9 cellular contexts compared by ENCODE assay signal in genomic region chr15:59686389-59686788, GRCh38. TPM values are rescaled to one million over a fixed set of nuclear protein-coding genes. Genes with fewer than 3 reads are reported as not detected.
A peak's percentile ranks its signal among the peaks of the same experiment; 100 is the strongest.
DNase-seq lines count a peak whose midpoint lies in the region; TF ChIP-seq lines count a peak whose summit lies in the region.
"Had no signal": no experiment of that assay in that cellular context is flagged by ENCODE, and none has a peak within 500 bp of the region (broad histone marks: within the 10 kb centered on the region; RNA-seq: fewer than 3 reads in every experiment).

No MANE protein-coding gene starts in this region.

- peaks cover 33% of the 10 kb centered on the region for H3K36me3 Mint-ChIP-seq in T-helper 2 cell treated with Interferon-gamma antibody and Interleukin-4, amounts not matched to agents 5 μg/mL and 100 μg/mL, for 36 hours (ENCODE audit: low read depth)

- TF ChIP-seq CTCF in coronary artery (IDR thresholded peaks at IDR 0.05), result no peak
- no peak for TF ChIP-seq CTCF in foreskin fibroblast (IDR thresholded peaks at IDR 0.05; ENCODE audit: low read depth, low read length)

- peak overlapping the region; percentile 70 for H3K27ac Mint-ChIP-seq in T-helper 2 cell treated with Interferon-gamma antibody and Interleukin-4, amounts not matched to agents 5 μg/mL and 100 μg/mL, for 36 hours

- H3K36me3 ChIP-seq in skeletal muscle tissue (ENCODE audit: control insufficient read depth in 3 of 3, insufficient read depth in 3 of 3, low read length in 3 of 3), result peaks cover 2 to 5% (median 3%) of the 10 kb centered on the region in 3 donors

- no peaks in the 10 kb centered on the region for H3K27me3 Mint-ChIP-seq in T-helper 2 cell treated with Interferon-gamma antibody and Interleukin-4, amounts not matched to agents 5 μg/mL and 100 μg/mL, for 36 hours (ENCODE audit: low read depth)

- no peaks in the 10 kb centered on the region for H3K9me3 ChIP-seq in skeletal muscle tissue (ENCODE audit: control insufficient read depth in 3 of 3, low read length in 3 of 3)

- H3K9ac ChIP-seq in skeletal muscle tissue (ENCODE audit: low read depth in 1 of 3, low read length in 3 of 3), result no peak overlapping the region

- peak overlapping the region in 1 of 2 donors; percentile 66 for H3K27ac ChIP-seq in coronary artery
- H3K27ac ChIP-seq in skeletal muscle tissue (ENCODE audit: low read depth, low read length), result peak overlapping the region; percentile 54

- H3K4me3 ChIP-seq in coronary artery, result peak overlapping the region; percentile 31
- H3K4me3 ChIP-seq in skeletal muscle tissue (ENCODE audit: low read length in 3 of 3), result no peak overlapping the region
- H3K4me3 ChIP-seq in foreskin fibroblast (ENCODE audit: low read depth in 1 of 2, low read length in 2 of 2), result peak overlapping the region in 1 of 2 donors; percentile 9

- no peaks in the 10 kb centered on the region for H3K27me3 ChIP-seq in skeletal muscle tissue (ENCODE audit: control insufficient read depth in 3 of 3, insufficient read depth in 3 of 3, low read length in 3 of 3)

- peaks cover 13 to 18% (median 17%) of the 10 kb centered on the region in 3 donors for H3K4me1 ChIP-seq in skeletal muscle tissue (ENCODE audit: control insufficient read depth in 3 of 3, insufficient read depth in 3 of 3, low read length in 3 of 3)

- peak overlapping the region; percentile 94 for H3K4me3 Mint-ChIP-seq in T-helper 2 cell treated with Interferon-gamma antibody and Interleukin-4, amounts not matched to agents 5 μg/mL and 100 μg/mL, for 36 hours

- DNase-seq in T-helper 2 cell treated with Interferon-gamma antibody and Interleukin-4, amounts not matched to agents 5 μg/mL and 100 μg/mL, for 36 hours (ENCODE audit: low spot score), result no peak
- DNase-seq in T-helper 2 cell (no peak), NAMALWA (ENCODE audit: low spot score) (peak; percentile 83), coronary artery (ENCODE audit: low spot score) (no peak), foreskin fibroblast (no peak), AG08395 (ENCODE audit: low spot score) (no peak)
- DNase-seq in stimulated activated CD4-positive, alpha-beta T cell treated with anti-CD3 and anti-CD28 coated beads, Interleukin-4, amount 100 ng/mL, for 24 hours, result no peak
- DNase-seq: substantia nigra had no signal

- H3K9me3 Mint-ChIP-seq in T-helper 2 cell treated with Interferon-gamma antibody and Interleukin-4, amounts not matched to agents 5 μg/mL and 100 μg/mL, for 36 hours, result no peaks in the 10 kb centered on the region

- peaks cover 43% of the 10 kb centered on the region for H3K4me1 Mint-ChIP-seq in T-helper 2 cell treated with Interferon-gamma antibody and Interleukin-4, amounts not matched to agents 5 μg/mL and 100 μg/mL, for 36 hours (ENCODE audit: low read depth)

RNA-seq across cellular contexts. Expression of gene BNIP2, which starts 2.7 kb away (rescaled TPM):
- total RNA-seq in skeletal muscle tissue, result 50.1 TPM

RNA-seq across cellular contexts. Expression of gene GTF2A2, which starts 29.1 kb away (rescaled TPM):
- total RNA-seq in skeletal muscle tissue, result 20.9 TPM
